ENCODE assay signal across 30 cellular contexts in the genomic region with DNA sequence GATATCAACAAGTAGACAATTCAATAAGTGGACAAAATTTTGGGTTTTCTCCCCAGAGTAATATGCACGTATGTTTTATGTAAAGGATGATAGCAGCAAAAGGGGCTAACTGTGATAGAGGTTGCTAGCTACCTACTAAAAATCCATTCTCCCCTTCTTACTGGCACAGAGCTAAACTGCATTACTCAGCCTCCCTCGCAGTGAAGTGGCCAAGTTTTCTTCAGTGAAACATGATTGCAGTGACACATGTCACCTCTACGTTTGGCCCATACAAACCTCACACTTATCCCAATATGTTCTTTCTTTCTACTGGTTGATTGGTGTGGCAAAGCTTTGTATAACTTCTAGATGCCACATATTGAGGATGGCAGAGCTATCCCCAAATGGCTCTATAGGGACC. TPM values are rescaled to one million over a fixed set of nuclear protein-coding genes. Genes with fewer than 3 reads are reported as not detected.
"Had no signal": no experiment of that assay in that cellular context is flagged by ENCODE, and none has a peak within 500 bp of the region (broad histone marks: within the 10 kb centered on the region; RNA-seq: fewer than 3 reads in every experiment).

No MANE protein-coding gene starts in this region.

- H3K9me3 Mint-ChIP-seq: immature natural killer cell; memory B cell; naive thymus-derived CD4-positive, alpha-beta T cell; natural killer cell treated with Interleukin-12 subunit alpha and Interleukin-12 subunit beta and Interleukin-15 and Interleukin-18, amount 100 ng/mL, for 72 hours; neural crest cell; stimulated activated memory B cell treated with anti-CD40 and anti-IgM and Interleukin-4, amounts not matched to agents 10 μg/mL and 1 μg/mL and 100 μg/mL, for 72 hours had no signal

- H3K27ac Mint-ChIP-seq: memory B cell; naive thymus-derived CD4-positive, alpha-beta T cell; stimulated activated memory B cell treated with anti-CD40 and anti-IgM and Interleukin-4, amounts not matched to agents 10 μg/mL and 1 μg/mL and 100 μg/mL, for 72 hours; stimulated activated naive CD8-positive, alpha-beta T cell treated with anti-CD3 and anti-CD28 coated beads, Interleukin-15, amount 100 ng/mL, for 72 hours had no signal

- ATAC-seq: left colon; left lung; mucosa of descending colon; naive thymus-derived CD4-positive, alpha-beta T cell; natural killer cell treated with Interleukin-12 subunit alpha and Interleukin-12 subunit beta and Interleukin-15 and Interleukin-18, amount 100 ng/mL, for 72 hours; pancreas; right cardiac atrium; stimulated activated memory B cell treated with anti-CD40 and anti-IgM and Interleukin-4, amounts not matched to agents 10 μg/mL and 1 μg/mL and 100 μg/mL, for 72 hours; stimulated activated naive CD8-positive, alpha-beta T cell treated with anti-CD3 and anti-CD28 coated beads, Interleukin-15, amount 100 ng/mL, for 72 hours had no signal

- H3K36me3 ChIP-seq: left lung, pancreas, prostate gland, sigmoid colon, spleen, thyroid gland, transverse colon, upper lobe of left lung, vagina had no signal

- H3K4me3 Mint-ChIP-seq: memory B cell; naive thymus-derived CD4-positive, alpha-beta T cell; neural crest cell; stimulated activated memory B cell treated with anti-CD40 and anti-IgM and Interleukin-4, amounts not matched to agents 10 μg/mL and 1 μg/mL and 100 μg/mL, for 72 hours; stimulated activated naive CD8-positive, alpha-beta T cell treated with anti-CD3 and anti-CD28 coated beads, Interleukin-15, amount 100 ng/mL, for 72 hours had no signal

- H3K27me3 ChIP-seq: left lung, pancreas, sigmoid colon, spleen, testis, thyroid gland, transverse colon, upper lobe of left lung, vagina had no signal

- H3K4me1 Mint-ChIP-seq: memory B cell; stimulated activated memory B cell treated with anti-CD40 and anti-IgM and Interleukin-4, amounts not matched to agents 10 μg/mL and 1 μg/mL and 100 μg/mL, for 72 hours; stimulated activated naive CD8-positive, alpha-beta T cell treated with anti-CD3 and anti-CD28 coated beads, Interleukin-15, amount 100 ng/mL, for 72 hours had no signal

- H3K4me3 ChIP-seq: left lung, mucosa of descending colon, pancreas, prostate gland, sigmoid colon, spleen, testis, thyroid gland, transverse colon, upper lobe of left lung, vagina had no signal

- H3K4me1 ChIP-seq: left lung, prostate gland, sigmoid colon, testis, thyroid gland, transverse colon, upper lobe of left lung, vagina had no signal

- H3K36me3 Mint-ChIP-seq: memory B cell; natural killer cell treated with Interleukin-12 subunit alpha and Interleukin-12 subunit beta and Interleukin-15 and Interleukin-18, amount 100 ng/mL, for 72 hours; stimulated activated memory B cell treated with anti-CD40 and anti-IgM and Interleukin-4, amounts not matched to agents 10 μg/mL and 1 μg/mL and 100 μg/mL, for 72 hours had no signal

- H3K27me3 Mint-ChIP-seq: naive thymus-derived CD4-positive, alpha-beta T cell; natural killer cell treated with Interleukin-12 subunit alpha and Interleukin-12 subunit beta and Interleukin-15 and Interleukin-18, amount 100 ng/mL, for 72 hours; stimulated activated memory B cell treated with anti-CD40 and anti-IgM and Interleukin-4, amounts not matched to agents 10 μg/mL and 1 μg/mL and 100 μg/mL, for 72 hours; stimulated activated naive CD8-positive, alpha-beta T cell treated with anti-CD3 and anti-CD28 coated beads, Interleukin-15, amount 100 ng/mL, for 72 hours had no signal

- H3K9me3 ChIP-seq: left lung, mucosa of descending colon, pancreas, prostate gland, sigmoid colon, spleen, testis, thyroid gland, transverse colon, upper lobe of left lung, vagina had no signal

- FAIRE-seq: islet of Langerhans, kidney, pancreas, small intestine had no signal

- DNase-seq: hypothalamus; immature natural killer cell; kidney; left colon; left lung; midbrain; mucosa of descending colon; naive thymus-derived CD4-positive, alpha-beta T cell; nucleus accumbens; pancreas; posterior cingulate gyrus; retina; right cardiac atrium; sigmoid colon; small intestine; spleen; stimulated activated CD4-positive, alpha-beta T cell treated with anti-CD3 and anti-CD28 coated beads, Interleukin-4, amount 100 ng/mL, for 24 hours; stimulated activated naive CD4-positive, alpha-beta T cell treated with Interleukin-2 at 50 U/mL for 16 hours; stimulated activated naive CD8-positive, alpha-beta T cell treated with anti-CD3 and anti-CD28 coated beads, Interleukin-15, amount 100 ng/mL, for 72 hours; testis; thyroid gland; transverse colon; upper lobe of left lung had no signal

- H3K27ac ChIP-seq: left lung, pancreas, prostate gland, sigmoid colon, spleen, testis, thyroid gland, transverse colon, upper lobe of left lung, vagina had no signal

RNA-seq across cellular contexts. Expression of a gene that starts 34.3 kb away (rescaled TPM):
- total RNA-seq: neural crest cell had no signal
